15 cellular contexts compared by ENCODE assay signal in genomic region chr6:156437084-156437879, GRCh38.
DNase-seq lines count a peak whose midpoint lies in the region; ATAC-seq and TF ChIP-seq lines count a peak whose summit lies in the region.
"Had no signal": no experiment of that assay in that cellular context is flagged by ENCODE, and none has a peak within 500 bp of the region (broad histone marks: within the 10 kb centered on the region; RNA-seq: fewer than 3 reads in every experiment).

No MANE protein-coding gene starts in this region.

- no peaks in the 10 kb centered on the region for H3K9me3 ChIP-seq in PC-3 (ENCODE audit: low read length)
- H3K9me3 ChIP-seq in osteoblast (ENCODE audit: low read depth, low read length), result no peaks in the 10 kb centered on the region
- H3K9me3 ChIP-seq: lower lobe of right lung had no signal

- peak; percentile 25 for DNase-seq in EH (ENCODE audit: low read depth)
- DNase-seq in NCI-H146 (lab: John Stamatoyannopoulos, UW), result peak; percentile 99
- peak; percentile 40 for DNase-seq in PC-3
- no peak for DNase-seq in osteoblast (ENCODE audit: insufficient read length, low spot score, missing footprints)
- no peak for DNase-seq in nephron progenitor cell
- DNase-seq in dermis blood vessel endothelial cell, result no peak
- DNase-seq in lower leg skin (ENCODE audit: low spot score in 2 of 2), result no peak
- DNase-seq: activated CD8-positive, alpha-beta T cell treated with anti-CD3 and anti-CD28 coated beads, Interleukin-2, amount 10 ng/mL, durations not matched to agents 7 days and 5 days; amniotic stem cell; BE2C; lower lobe of right lung; naive thymus-derived CD8-positive, alpha-beta T cell; NCI-H446; T-cell had no signal

- WGBS in lower leg skin, 2 donors, result 78 to 81% methylated on average over 12 of the region's 12 CpGs

- H3K9me3 Mint-ChIP-seq in nephron progenitor cell, result peaks cover 17% of the 10 kb centered on the region
- H3K9me3 Mint-ChIP-seq: central memory CD8-positive, alpha-beta T cell had no signal

- H3K4me1 ChIP-seq in PC-3 (ENCODE audit: insufficient read depth, low read length) (peaks cover 18% of the 10 kb centered on the region), osteoblast (ENCODE audit: insufficient read depth, low read length) (no peaks in the 10 kb centered on the region)
- H3K4me1 ChIP-seq: BE2C, lower lobe of right lung had no signal

- H3K4me2 ChIP-seq in PC-3 (ENCODE audit: low read length) (peak overlapping the region; percentile 69), osteoblast (ENCODE audit: insufficient read depth, low read length) (peak overlapping the region; percentile 15)

- CTCF ChIA-PET in PC-3 (lab: Charles Lee), result no interaction called here

- H3K4me3 Mint-ChIP-seq in nephron progenitor cell, result no peak overlapping the region
- H3K4me3 Mint-ChIP-seq: activated CD8-positive, alpha-beta T cell treated with anti-CD3 and anti-CD28 coated beads, Interleukin-2, amount 10 ng/mL, durations not matched to agents 7 days and 5 days; central memory CD8-positive, alpha-beta T cell; naive thymus-derived CD8-positive, alpha-beta T cell; T-cell had no signal

- H3K79me2 ChIP-seq in PC-3 (ENCODE audit: low read length) (no peaks in the 10 kb centered on the region), osteoblast (ENCODE audit: insufficient read depth, low read length) (no peaks in the 10 kb centered on the region)

- peaks cover 16% of the 10 kb centered on the region for H3K4me1 Mint-ChIP-seq in nephron progenitor cell
- H3K4me1 Mint-ChIP-seq: central memory CD8-positive, alpha-beta T cell; T-cell had no signal

- no TSS peak for BruUV-seq in PC-3 (replicated peaks; lab: Mats Ljungman, UMichigan)

- H3K27me3 ChIP-seq in PC-3 (ENCODE audit: low read length) (no peaks in the 10 kb centered on the region), osteoblast (ENCODE audit: insufficient read depth, low read length) (no peaks in the 10 kb centered on the region)
- H3K27me3 ChIP-seq: BE2C had no signal

- H3K36me3 Mint-ChIP-seq in nephron progenitor cell (ENCODE audit: low read depth), result no peaks in the 10 kb centered on the region
- H3K36me3 Mint-ChIP-seq: T-cell had no signal

- no peaks in the 10 kb centered on the region for H3K9me2 ChIP-seq in PC-3 (replicated peaks; ENCODE audit: low read length)

- no peak for TF ChIP-seq POLR2A in lower leg skin (IDR thresholded peaks at IDR 0.05)

- peak; percentile 78 for ATAC-seq in PC-3
- ATAC-seq: activated CD8-positive, alpha-beta T cell treated with anti-CD3 and anti-CD28 coated beads, Interleukin-2, amount 10 ng/mL, durations not matched to agents 7 days and 5 days; lower lobe of right lung; naive thymus-derived CD8-positive, alpha-beta T cell; T-cell had no signal

- no peak overlapping the region for H3K9ac ChIP-seq in PC-3 (ENCODE audit: low read length)

- H3F3A ChIP-seq in PC-3 (ENCODE audit: low read length, unreplicated experiment), result no peaks in the 10 kb centered on the region

- H3K27ac ChIP-seq in PC-3 (ENCODE audit: low read length) (no peak overlapping the region; the same call in 1 of the 2 replicates), osteoblast (ENCODE audit: low read depth, low read length) (no peak overlapping the region)
- H3K27ac ChIP-seq: lower lobe of right lung had no signal

- POLR2A ChIA-PET in PC-3 (lab: Charles Lee; ENCODE audit: unreplicated experiment), result interaction anchor here (0.6 kb wide), 1 partner anchor 26 kb away, joined by 4 read pairs; no protein-coding TSS in a partner anchor

- H2AFZ ChIP-seq in PC-3 (ENCODE audit: low read length) (peak overlapping the region; percentile 73), osteoblast (ENCODE audit: low read length) (no peak overlapping the region)

- peaks cover 5% of the 10 kb centered on the region for H3K27me3 Mint-ChIP-seq in nephron progenitor cell (ENCODE audit: low read depth, poor library complexity)
- H3K27me3 Mint-ChIP-seq: T-cell had no signal

- H3K27ac Mint-ChIP-seq in nephron progenitor cell, result no peak overlapping the region
- H3K27ac Mint-ChIP-seq: activated CD8-positive, alpha-beta T cell treated with anti-CD3 and anti-CD28 coated beads, Interleukin-2, amount 10 ng/mL, durations not matched to agents 7 days and 5 days; T-cell had no signal

- H3K4me3 ChIP-seq in PC-3 (ENCODE audit: low read length), result peak overlapping the region; percentile 54; the same call in 1 of the 2 replicates
- H3K4me3 ChIP-seq in osteoblast (ENCODE audit: insufficient read depth, low read length), result no peak overlapping the region
- no peak overlapping the region for H3K4me3 ChIP-seq in lower leg skin (ENCODE audit: low read depth, poor library complexity, severe bottlenecking)
- H3K4me3 ChIP-seq: lower lobe of right lung had no signal

- H4K20me1 ChIP-seq in PC-3 (ENCODE audit: low read length) (no peaks in the 10 kb centered on the region), osteoblast (ENCODE audit: insufficient read depth, low read length) (no peaks in the 10 kb centered on the region)

- no peak for TF ChIP-seq CTCF in PC-3 (conservative IDR thresholded peaks at IDR 0.05; ENCODE audit: low read depth, low read length)
- TF ChIP-seq CTCF in osteoblast (IDR thresholded peaks at IDR 0.05; ENCODE audit: extremely low read depth, low read depth, low read length), result no peak
- TF ChIP-seq CTCF in nephron progenitor cell (IDR thresholded peaks at IDR 0.05), result no peak
- no peak for TF ChIP-seq CTCF in lower leg skin (IDR thresholded peaks at IDR 0.05)

- no peaks in the 10 kb centered on the region for H3K36me3 ChIP-seq in PC-3 (ENCODE audit: low read depth, low read length)
- H3K36me3 ChIP-seq in osteoblast (ENCODE audit: insufficient read depth, low read length), result no peaks in the 10 kb centered on the region
- H3K36me3 ChIP-seq: BE2C, lower lobe of right lung had no signal

- intact Hi-C loops in PC-3 (cut with micrococcal nuclease) (loop anchor here (10.0 kb wide), 1 partner anchor 1122 kb away; the partner anchor contains the start of gene TFB1M), lower leg skin (cut with DNase I; ENCODE audit: low total_unique reads) (no loop called here)

Comparison
In these comparisons a context has a peak if more than half of its experiments do, and no peak if none do; other contexts are left out.
1. DNase-seq: peak in EH (single experiment), NCI-H146 (single experiment) and PC-3 (single experiment); none in osteoblast (single experiment), nephron progenitor cell (single experiment), dermis blood vessel endothelial cell (single experiment) and lower leg skin (0 of 2).